ENCODE assay signal across 10 cellular contexts in genomic region chr1:23122023-23122738, GRCh38. TPM values are rescaled to one million over a fixed set of nuclear protein-coding genes. Genes with fewer than 3 reads are reported as not detected.
A peak's percentile ranks its signal among the peaks of the same experiment; 100 is the strongest.
DNase-seq lines count a peak whose midpoint lies in the region; ATAC-seq and TF ChIP-seq lines count a peak whose summit lies in the region.
"Had no signal": no experiment of that assay in that cellular context is flagged by ENCODE, and none has a peak within 500 bp of the region (broad histone marks: within the 10 kb centered on the region; RNA-seq: fewer than 3 reads in every experiment).

No MANE protein-coding gene starts in this region.

- peak overlapping the region; percentile 45 for H3K9ac ChIP-seq in adipocyte (ENCODE audit: low read length)

- TF ChIP-seq EP300 in sigmoid colon (IDR thresholded peaks at IDR 0.05): no peak

- no peak for TF ChIP-seq CTCF in sigmoid colon (IDR thresholded peaks at IDR 0.05)

- no peaks in the 10 kb centered on the region for H3K27me3 ChIP-seq in adipocyte (replicated peaks; ENCODE audit: control insufficient read depth, insufficient read depth, low read length)
- no peaks in the 10 kb centered on the region for H3K27me3 ChIP-seq in sigmoid colon

- peak; percentile 38 for DNase-seq in GM03348 (ENCODE audit: low spot score)
- peak; percentile 69 for DNase-seq in adipocyte (ENCODE audit: low read depth)
- no peak for DNase-seq in left cardiac atrium
- no peak for DNase-seq in sigmoid colon
- no peak for DNase-seq in occipital lobe (lab: John Stamatoyannopoulos, UW)
- DNase-seq in NCI-H526 treated with DMSO at 0.1 percent for 48 hours (lab: John Stamatoyannopoulos, UW): no peak
- no peak for DNase-seq in 8988T
- no peak for DNase-seq in posterior cingulate gyrus
- DNase-seq: stimulated activated naive CD8-positive, alpha-beta T cell treated with anti-CD3 and anti-CD28 coated beads, Interleukin-15, Interleukin-2, amounts not matched to agents 100 U/mL and 50 U/mL, for 24 hours had no signal

- H3K36me3 ChIP-seq in adipocyte (ENCODE audit: control insufficient read depth, insufficient read depth, low read length, severe bottlenecking) (no peaks in the 10 kb centered on the region), sigmoid colon (no peaks in the 10 kb centered on the region)

- ATAC-seq in left cardiac atrium: peak; percentile 35 to 80
- ATAC-seq: stimulated activated naive CD8-positive, alpha-beta T cell treated with anti-CD3 and anti-CD28 coated beads, Interleukin-15, Interleukin-2, amounts not matched to agents 100 U/mL and 50 U/mL, for 24 hours had no signal

- WGBS in sigmoid colon, 2 donors: 6 to 36% methylated on average over 4 of the region's 4 CpGs

- intact Hi-C loops in left cardiac atrium (cut with DNase I) (no loop called here), sigmoid colon (cut with DNase I) (no loop called here), posterior cingulate gyrus (cut with DNase I) (no loop called here)

- peak overlapping the region; percentile 54 for H3K4me3 ChIP-seq in adipocyte (ENCODE audit: low read length)
- H3K4me3 ChIP-seq in sigmoid colon: no peak overlapping the region

- H3K4me1 ChIP-seq in adipocyte (ENCODE audit: control insufficient read depth, insufficient read depth, low read length): peaks cover 59% of the 10 kb centered on the region
- peaks cover 0 to 59% (median 42%) of the 10 kb centered on the region in 4 donors for H3K4me1 ChIP-seq in sigmoid colon

- no peak for TF ChIP-seq POLR2A in sigmoid colon (IDR thresholded peaks at IDR 0.05)

- H3K27ac ChIP-seq in sigmoid colon: peak overlapping the region; percentile 18 to 38 (median 22)
- H3K27ac ChIP-seq: HL-60 had no signal

- H3K9me3 ChIP-seq in adipocyte (ENCODE audit: control insufficient read depth, low read length): no peaks in the 10 kb centered on the region
- no peaks in the 10 kb centered on the region for H3K9me3 ChIP-seq in sigmoid colon

RNA-seq across cellular contexts. Expression of gene LUZP1, which starts 46.5 kb away (rescaled TPM):
- total RNA-seq in left cardiac atrium (10 to 100 TPM; 31.7 to 55.7 TPM), sigmoid colon (10 to 100 TPM; 13.3 to 20.9 (median 17.9) TPM), occipital lobe (5.5 TPM)
- 10 to 100 TPM in 2 of 3 donors, 1 to 10 TPM in 1; 6.0 to 14.0 (median 12.7) TPM for polyA plus RNA-seq in sigmoid colon

Comparison
In these comparisons a context has a peak if more than half of its experiments do, and no peak if none do; other contexts are left out.
1. DNase-seq: peak in GM03348 (single experiment) and adipocyte (single experiment); none in left cardiac atrium (single experiment), sigmoid colon (single experiment), occipital lobe (single experiment), NCI-H526 treated with DMSO at 0.1 percent for 48 hours (single experiment), 8988T (single experiment) and posterior cingulate gyrus (0 of 10).